In genomic region chr19:15449620-15450527, GRCh38 we compare ENCODE assay signal across 8 cellular contexts. TPM values are rescaled to one million over a fixed set of nuclear protein-coding genes. Genes with fewer than 3 reads are reported as not detected.
DNase-seq lines count a peak whose midpoint lies in the region; ATAC-seq and TF ChIP-seq lines count a peak whose summit lies in the region.

WIZ (minus strand) TSS chr19:15449956; CDS start chr19:15448307, 1,649 bp downstream.

- DNase-seq in NCI-H146 treated with DMSO at 0.1 percent for 48 hours (lab: John Stamatoyannopoulos, UW; ENCODE audit: unreplicated experiment) = peak; percentile 43
- DNase-seq in activated CD4-positive, alpha-beta T cell treated with anti-CD3 and anti-CD28 coated beads, Interleukin-2, amount 50 U/mL, for 1 hour = peak; percentile 85
- DNase-seq in dedifferentiated amniotic fluid mesenchymal stem cell (ENCODE audit: extremely low spot score) = peak; percentile 39
- DNase-seq in left lung = peak; percentile 80 to 94
- DNase-seq in stimulated activated CD4-positive, alpha-beta T cell treated with anti-CD3 and anti-CD28 coated beads, Interleukin-1b, Interleukin-23, amount 100 ng/mL, for 48 hours = peak; percentile 83

- intact Hi-C loops in left lung (cut with DNase I) = no loop called here

- H3K27me3 ChIP-seq in left lung = peaks cover 0 to 4% of the 10 kb centered on the region in 2 donors

- no peaks in the 10 kb centered on the region for H3K9me3 ChIP-seq in left lung

- H3K4me1 ChIP-seq in left lung = peaks cover 6% of the 10 kb centered on the region in 2 donors

- peak within 1 kb of the TSS; percentile 10; the same call in 1 of the 2 replicates for H3K27ac ChIP-seq in C4-2B
- peak within 1 kb of the TSS in 1 of 2 donors; percentile 84 for H3K27ac ChIP-seq in left lung

- ATAC-seq in GM19438 (IDR thresholded peaks at IDR 0.05; ENCODE audit: low read depth, unreplicated experiment) (peak; percentile 55), left lung (peak; percentile 36), HG02973 (IDR thresholded peaks at IDR 0.05; ENCODE audit: unreplicated experiment) (no peak)

- TF ChIP-seq CTCF in C4-2B (conservative IDR thresholded peaks at IDR 0.05) (no peak), left lung (IDR thresholded peaks at IDR 0.05) (no peak)

- H3K36me3 ChIP-seq in left lung = peaks cover 0 to 25% of the 10 kb centered on the region in 2 donors

- peak within 1 kb of the TSS; percentile 54 to 60 for H3K4me3 ChIP-seq in left lung

RNA-seq across cellular contexts. Expression of gene WIZ, which starts in this region (rescaled TPM):
- total RNA-seq in left lung = 10 to 100 TPM; 31.0 to 36.2 TPM
